In the genomic region with DNA sequence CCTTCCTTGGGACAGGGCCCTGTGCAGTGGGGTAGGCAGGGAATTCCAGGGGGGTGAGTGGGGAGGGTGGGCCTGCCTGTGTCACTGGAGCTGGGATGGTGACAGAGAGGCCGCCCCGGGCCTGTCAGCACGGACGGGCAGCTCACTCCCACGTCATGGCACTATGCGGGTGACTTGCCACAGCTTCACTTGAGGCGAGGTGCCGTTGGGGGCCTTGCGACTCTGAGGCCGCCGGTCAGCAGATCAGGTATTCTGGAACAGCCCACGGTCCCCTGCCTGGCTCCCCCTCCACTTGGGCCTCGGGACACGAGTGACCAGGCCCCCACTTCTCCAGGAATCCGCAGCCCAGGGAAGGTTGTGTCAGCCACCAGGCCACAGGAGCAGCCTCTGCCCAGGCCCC, we compare ENCODE assay signal across 8 cellular contexts. TPM values are rescaled to one million over a fixed set of nuclear protein-coding genes. Genes with fewer than 3 reads are reported as not detected.
DNase-seq lines count a peak whose midpoint lies in the region; ATAC-seq, FAIRE-seq and TF ChIP-seq lines count a peak whose summit lies in the region.
"Had no signal": no experiment of that assay in that cellular context is flagged by ENCODE, and none has a peak within 500 bp of the region (broad histone marks: within the 10 kb centered on the region; RNA-seq: fewer than 3 reads in every experiment).

No MANE protein-coding gene starts in this region.

- H3K27me3 ChIP-seq in K562 (ENCODE audit: control insufficient read depth in 2 of 2, insufficient read depth in 2 of 2, low read length in 2 of 2) (no peaks in the 10 kb centered on the region), lower lobe of right lung (ENCODE audit: low read depth) (no peaks in the 10 kb centered on the region), tibial nerve (no peaks in the 10 kb centered on the region)

- H3K79me2 ChIP-seq in K562 (ENCODE audit: control insufficient read depth, insufficient read depth, low read length) = peaks cover 52% of the 10 kb centered on the region

- H3K4me1 ChIP-seq in K562 (replicated peaks in 1 of 2; ENCODE audit: control insufficient read depth in 2 of 2, insufficient read depth in 2 of 2, low read length in 2 of 2) (peaks cover 49 to 95% of the 10 kb centered on the region in 2 experiments), lower lobe of right lung (peaks cover 68% of the 10 kb centered on the region), tibial nerve (peaks cover 5 to 75% (median 47%) of the 10 kb centered on the region in 4 donors)

- TF ChIP-seq CTCF in K562 (IDR thresholded peaks at IDR 0.05 in 2 of 3, conservative IDR thresholded peaks at IDR 0.05 in 1 of 3; ENCODE audit: insufficient read depth in 2 of 3, low read depth in 1 of 3, low read length in 3 of 3) (no peak), lower lobe of right lung (IDR thresholded peaks at IDR 0.05) (no peak), tibial nerve (IDR thresholded peaks at IDR 0.05) (no peak)

- H3K4me2 ChIP-seq in K562 (ENCODE audit: insufficient read depth, low read length) = no peak overlapping the region

- BruUV-seq in K562 (replicated peaks; lab: Mats Ljungman, UMichigan) = no TSS peak

- ATAC-seq in K562 = no peak
- no peak for ATAC-seq in lower lobe of right lung
- no peak for ATAC-seq in GM21737 (IDR thresholded peaks at IDR 0.05; ENCODE audit: unreplicated experiment)

- no peaks in the 10 kb centered on the region for H3K9me3 ChIP-seq in K562 (replicated peaks; ENCODE audit: control insufficient read depth, insufficient read depth, low read depth, low read length)
- H3K9me3 ChIP-seq in lower lobe of right lung = no peaks in the 10 kb centered on the region
- no peaks in the 10 kb centered on the region for H3K9me3 ChIP-seq in tibial nerve

- H3K4me3 ChIP-seq in K562 (no peak overlapping the region), lower lobe of right lung (no peak overlapping the region), tibial nerve (peak overlapping the region in 1 of 4 donors; percentile 9)

- H4K20me1 ChIP-seq in K562 (replicated peaks; ENCODE audit: control insufficient read depth, insufficient read depth, low read length) = 0 out of 2 replicates have a peak, but pooled peaks cover 5% of the 10 kb centered on the region

- intact Hi-C loops in K562 (cut with micrococcal nuclease) = no loop called here
- intact Hi-C loops in lower lobe of right lung (cut with DNase I) = no loop called here

- no peak for TF ChIP-seq EP300 in K562 (IDR thresholded peaks at IDR 0.05; ENCODE audit: low read length)
- TF ChIP-seq EP300 in tibial nerve (IDR thresholded peaks at IDR 0.05) = no peak

- in situ Hi-C loops in K562 (cut with MboI) = loop anchor here (25.0 kb wide), 1 partner anchor 483 kb away; a partner anchor contains a TSS

- POLR2A ChIA-PET in K562 (lab: Yijun Ruan, JAX) = interaction anchor here (0.6 to 5.6 kb wide), 2 partner anchors 23 to 31 kb away, joined by 3 to 90 read pairs; a partner anchor contains a TSS

- WGBS in K562 (ENCODE audit: insufficient coverage, low coverage, missing lambda C conversion rate) = 86% methylated on average over 7 of the region's 15 CpGs
- 36 to 73% methylated on average over 7 to 14 of the region's 15 CpGs for WGBS in tibial nerve, 2 donors

- TF ChIP-seq RAD21 in K562 (CRISPR knock-in tag; conservative IDR thresholded peaks at IDR 0.05 in 1 of 2, IDR thresholded peaks at IDR 0.05 in 1 of 2) = no peak

- no peak for FAIRE-seq in K562 (lab: Jason Lieb, UNC)

- no peak for DNase-seq in K562 (ENCODE audit: extremely low read depth in 1 of 4, low spot score in 3 of 4)
- DNase-seq in lower lobe of right lung = no peak
- no peak for DNase-seq in tibial nerve (ENCODE audit: low spot score in 2 of 2)
- no peak for DNase-seq in NCI-H187 (lab: John Stamatoyannopoulos, UW)
- no peak for DNase-seq in DMS114 treated with DMSO at 0.1 percent for 48 hours (lab: John Stamatoyannopoulos, UW; ENCODE audit: unreplicated experiment)
- DNase-seq: DMS79, NCI-H526 treated with DMSO at 0.1 percent for 48 hours had no signal

- H3K9me1 ChIP-seq in K562 (ENCODE audit: control insufficient read depth, insufficient read depth, low read length) = peaks cover 4% of the 10 kb centered on the region

- H2AFZ ChIP-seq in K562 (ENCODE audit: low read depth, low read length) = no peak overlapping the region

- H3K36me3 ChIP-seq in K562 (ENCODE audit: control insufficient read depth, insufficient read depth, low read length) = peaks cover 42% of the 10 kb centered on the region; the same call in 2 of the 3 replicates
- H3K36me3 ChIP-seq in lower lobe of right lung = peaks cover 4% of the 10 kb centered on the region
- peaks cover 0 to 3% (median 0%) of the 10 kb centered on the region in 3 donors for H3K36me3 ChIP-seq in tibial nerve

- H3K9ac ChIP-seq in K562 (ENCODE audit: insufficient read depth in 1 of 2, low read depth in 2 of 2, low read length in 2 of 2) = peak overlapping the region in 1 of 2 experiments; percentile 98; a peak in 2 of 4 replicates

- CTCF ChIA-PET in K562 (lab: Yijun Ruan, JAX; ENCODE audit: low intra/inter-chr PET ratio) = interaction anchor here (4.5 kb wide), 1 partner anchor 22 kb away, joined by 51 read pairs; no protein-coding TSS in a partner anchor

- H3K27ac ChIP-seq in K562 (ENCODE audit: extremely low read depth, low read depth, low read length) = peak overlapping the region; percentile 69; the same call in 1 of the 3 replicates
- peak overlapping the region; percentile 81 for H3K27ac ChIP-seq in lower lobe of right lung
- peak overlapping the region; percentile 90 to 99 (median 99) for H3K27ac ChIP-seq in tibial nerve

- no peak for TF ChIP-seq POLR2A in K562 (conservative IDR thresholded peaks at IDR 0.05)
- TF ChIP-seq POLR2A in tibial nerve (IDR thresholded peaks at IDR 0.05) = no peak

RNA-seq across cellular contexts. Expression of a gene that starts 2.9 kb away (rescaled TPM):
- 30.7 and 106 TPM in 2 replicates for total RNA-seq in K562 (2011; cell fraction: chromatin; rRNA removed; ENCODE audit: low replicate concordance)
- 81.7 and 90.7 TPM in 2 replicates for total RNA-seq in K562 (2011; cell fraction: nucleolus; rRNA removed)
- 55.1 and 88.1 TPM in 2 replicates for total RNA-seq in K562 (2011; cell fraction: nucleoplasm; rRNA removed)
- total RNA-seq in K562 (2014; rRNA removed) = 13.5 and 20.8 TPM in 2 replicates
- total RNA-seq in K562 (2014; rRNA removed; fragmentation: Illumina TruSeq; extraction: Trizol) = 3.9 and 4.8 TPM in 2 replicates
- total RNA-seq in K562 (2015; rRNA removed; fragmentation: Illumina TruSeq; extraction: Trizol) = 10.1 and 11.0 TPM in 2 replicates
- 120 and 121 TPM in 2 replicates for total RNA-seq in K562 (2021)
- polyA plus RNA-seq in K562 (2011; rRNA removed) = 7.0 and 10.2 TPM in 2 replicates
- 14.0 and 26.8 TPM in 2 replicates for polyA plus RNA-seq in K562 (2011; cell fraction: cytosol; rRNA removed)
- polyA plus RNA-seq in K562 (2011; cell fraction: nucleus; rRNA removed) = 44.8 and 87.0 TPM in 2 replicates
- 29.5 and 39.8 TPM in 2 replicates for polyA plus RNA-seq in K562 (2012)
- polyA plus RNA-seq in K562 (2014; fragmentation: Illumina TruSeq; extraction: Trizol) = 20.5 and 38.3 TPM in 2 replicates
- 1 to 10 TPM in 1 of 2 experiments, under 1 TPM in 1; 0.17 to 1.5 TPM for polyA plus RNA-seq in K562 (2014; fragmentation: Nextera tagmentation; extraction: Ambion mirVana)
- 41.3 and 44.6 TPM in 2 replicates for polyA plus RNA-seq in K562 (2014; rRNA removed)
- 2.7 and 3.0 TPM in 2 replicates for polyA minus RNA-seq in K562 (2011; rRNA and poly(A)+ RNA removed)
- 29.9 and 43.2 TPM in 2 replicates for polyA minus RNA-seq in K562 (2011; cell fraction: cytosol; rRNA and poly(A)+ RNA removed)
- 28.0 and 34.2 TPM in 2 replicates for polyA minus RNA-seq in K562 (2011; cell fraction: nucleus; rRNA and poly(A)+ RNA removed)
- 76.3 TPM for total RNA-seq in lower lobe of right lung
- 10 to 100 TPM; 17.4 to 51.9 (median 39.4) TPM for total RNA-seq in tibial nerve

RNA-seq across cellular contexts. Expression of a gene that starts 3.9 kb away (rescaled TPM):
- total RNA-seq in K562 (2011; cell fraction: chromatin; rRNA removed; ENCODE audit: low replicate concordance) = 42.1 and 110 TPM in 2 replicates
- 116 and 129 TPM in 2 replicates for total RNA-seq in K562 (2011; cell fraction: nucleolus; rRNA removed)
- total RNA-seq in K562 (2011; cell fraction: nucleoplasm; rRNA removed) = 74.0 and 85.6 TPM in 2 replicates
- total RNA-seq in K562 (2014; rRNA removed) (135 and 145 TPM in 2 replicates), K562 (2014; rRNA removed; fragmentation: Illumina TruSeq; extraction: Trizol) (3.9 and 4.6 TPM in 2 replicates), K562 (2015; rRNA removed; fragmentation: Illumina TruSeq; extraction: Trizol) (65.2 and 73.0 TPM in 2 replicates), K562 (2021) (409 and 434 TPM in 2 replicates), lower lobe of right lung (116 TPM), tibial nerve (100 to 1,000 TPM in 3 of 4 donors, 10 to 100 TPM in 1; 67.5 to 140 (median 127) TPM)
- polyA plus RNA-seq in K562 (2011; rRNA removed) (36.8 and 58.7 TPM in 2 replicates), K562 (2014; fragmentation: Illumina TruSeq; extraction: Trizol) (18.7 and 106 TPM in 2 replicates), K562 (2014; fragmentation: Nextera tagmentation; extraction: Ambion mirVana) (10 to 100 TPM in 1 of 2 experiments, 1 to 10 TPM in 1; 9.7 to 23.3 TPM), K562 (2014; rRNA removed) (233 and 236 TPM in 2 replicates)
- polyA plus RNA-seq in K562 (2011; cell fraction: cytosol; rRNA removed) = 119 and 471 TPM in 2 replicates
- polyA plus RNA-seq in K562 (2011; cell fraction: nucleus; rRNA removed) = 90.5 and 137 TPM in 2 replicates
- 278 and 318 TPM in 2 replicates for polyA plus RNA-seq in K562 (2012)
- polyA minus RNA-seq in K562 (2011; rRNA and poly(A)+ RNA removed) = 16.5 and 29.9 TPM in 2 replicates
- 115 and 175 TPM in 2 replicates for polyA minus RNA-seq in K562 (2011; cell fraction: cytosol; rRNA and poly(A)+ RNA removed)
- polyA minus RNA-seq in K562 (2011; cell fraction: nucleus; rRNA and poly(A)+ RNA removed) = 28.8 and 35.8 TPM in 2 replicates

RNA-seq across cellular contexts. Expression of a gene that starts 7.7 kb away (rescaled TPM):
- total RNA-seq in K562 (2011; cell fraction: chromatin; rRNA removed; ENCODE audit: low replicate concordance) = 2.8 and 13.5 TPM in 2 replicates
- 11.4 and 15.2 TPM in 2 replicates for total RNA-seq in K562 (2011; cell fraction: nucleolus; rRNA removed)
- total RNA-seq in K562 (2011; cell fraction: nucleoplasm; rRNA removed) = 4.2 and 6.2 TPM in 2 replicates
- 3.7 and 3.8 TPM in 2 replicates for total RNA-seq in K562 (2014; rRNA removed)
- 0.18 TPM in 1 of 2 replicates, not detected in the other for total RNA-seq in K562 (2014; rRNA removed; fragmentation: Illumina TruSeq; extraction: Trizol)
- total RNA-seq in K562 (2015; rRNA removed; fragmentation: Illumina TruSeq; extraction: Trizol) = 1.3 and 1.4 TPM in 2 replicates
- total RNA-seq in K562 (2021) = 6.6 and 8.9 TPM in 2 replicates
- polyA plus RNA-seq in K562 (2011; rRNA removed) = 0.98 and 1.2 TPM in 2 replicates
- polyA plus RNA-seq in K562 (2011; cell fraction: cytosol; rRNA removed) = 0.84 and 4.5 TPM in 2 replicates
- polyA plus RNA-seq in K562 (2011; cell fraction: nucleus; rRNA removed) = 8.2 and 25.4 TPM in 2 replicates
- 3.1 and 3.3 TPM in 2 replicates for polyA plus RNA-seq in K562 (2012)
- 0.25 and 2.3 TPM in 2 replicates for polyA plus RNA-seq in K562 (2014; fragmentation: Illumina TruSeq; extraction: Trizol)
- polyA plus RNA-seq in K562 (2014; fragmentation: Nextera tagmentation; extraction: Ambion mirVana) = under 1 TPM in 1 of 2 experiments, not detected in 1; 0.03 TPM
- 5.8 and 6.3 TPM in 2 replicates for polyA plus RNA-seq in K562 (2014; rRNA removed)
- 0.11 and 0.15 TPM in 2 replicates for polyA minus RNA-seq in K562 (2011; rRNA and poly(A)+ RNA removed)
- polyA minus RNA-seq in K562 (2011; cell fraction: cytosol; rRNA and poly(A)+ RNA removed) = 2.9 and 3.0 TPM in 2 replicates
- polyA minus RNA-seq in K562 (2011; cell fraction: nucleus; rRNA and poly(A)+ RNA removed) = 3.0 and 3.8 TPM in 2 replicates
- 0.41 TPM for total RNA-seq in lower lobe of right lung
- total RNA-seq in tibial nerve = 1 to 10 TPM in 2 of 4 donors, under 1 TPM in 2; 0.22 to 3.9 (median 1.4) TPM

RNA-seq across cellular contexts. Expression of a gene that starts 23.7 kb away (rescaled TPM):
- 283 and 504 TPM in 2 replicates for total RNA-seq in K562 (2011; cell fraction: chromatin; rRNA removed; ENCODE audit: low replicate concordance)
- 457 and 483 TPM in 2 replicates for total RNA-seq in K562 (2011; cell fraction: nucleolus; rRNA removed)
- total RNA-seq in K562 (2011; cell fraction: nucleoplasm; rRNA removed) = 431 and 450 TPM in 2 replicates
- total RNA-seq in K562 (2014; rRNA removed) (168 and 249 TPM in 2 replicates), K562 (2014; rRNA removed; fragmentation: Illumina TruSeq; extraction: Trizol) (189 and 200 TPM in 2 replicates), K562 (2015; rRNA removed; fragmentation: Illumina TruSeq; extraction: Trizol) (176 and 206 TPM in 2 replicates), K562 (2021) (181 and 222 TPM in 2 replicates), lower lobe of right lung (352 TPM), tibial nerve (100 to 1,000 TPM; 389 to 640 (median 576) TPM)
- polyA plus RNA-seq in K562 (2011; rRNA removed) (124 and 166 TPM in 2 replicates), K562 (2014; fragmentation: Illumina TruSeq; extraction: Trizol) (222 and 345 TPM in 2 replicates), K562 (2014; fragmentation: Nextera tagmentation; extraction: Ambion mirVana) (10 to 100 TPM; 20.5 to 21.4 TPM), K562 (2014; rRNA removed) (306 and 327 TPM in 2 replicates)
- 92.3 and 201 TPM in 2 replicates for polyA plus RNA-seq in K562 (2011; cell fraction: cytosol; rRNA removed)
- 882 and 1,025 TPM in 2 replicates for polyA plus RNA-seq in K562 (2011; cell fraction: nucleus; rRNA removed)
- polyA plus RNA-seq in K562 (2012) = 288 and 291 TPM in 2 replicates
- 46.9 and 50.4 TPM in 2 replicates for polyA minus RNA-seq in K562 (2011; rRNA and poly(A)+ RNA removed)
- polyA minus RNA-seq in K562 (2011; cell fraction: cytosol; rRNA and poly(A)+ RNA removed) = 50.4 and 50.8 TPM in 2 replicates
- 117 and 135 TPM in 2 replicates for polyA minus RNA-seq in K562 (2011; cell fraction: nucleus; rRNA and poly(A)+ RNA removed)

RNA-seq across cellular contexts. Expression of a gene that starts 29.9 kb away (rescaled TPM):
- total RNA-seq in K562 (2011; cell fraction: chromatin; rRNA removed; ENCODE audit: low replicate concordance) = 6.3 and 26.6 TPM in 2 replicates
- total RNA-seq in K562 (2011; cell fraction: nucleolus; rRNA removed) = 40.9 and 47.0 TPM in 2 replicates
- total RNA-seq in K562 (2011; cell fraction: nucleoplasm; rRNA removed) = 20.7 and 26.9 TPM in 2 replicates
- total RNA-seq in K562 (2014; rRNA removed) = 72.2 and 108 TPM in 2 replicates
- total RNA-seq in K562 (2014; rRNA removed; fragmentation: Illumina TruSeq; extraction: Trizol) = 1.3 and 2.8 TPM in 2 replicates
- 40.3 and 42.6 TPM in 2 replicates for total RNA-seq in K562 (2015; rRNA removed; fragmentation: Illumina TruSeq; extraction: Trizol)
- total RNA-seq in K562 (2021) = 81.9 and 85.0 TPM in 2 replicates
- 20.3 and 30.4 TPM in 2 replicates for polyA plus RNA-seq in K562 (2011; rRNA removed)
- 58.0 and 177 TPM in 2 replicates for polyA plus RNA-seq in K562 (2011; cell fraction: cytosol; rRNA removed)
- polyA plus RNA-seq in K562 (2011; cell fraction: nucleus; rRNA removed) = 28.1 and 53.8 TPM in 2 replicates
- polyA plus RNA-seq in K562 (2012) = 65.9 and 75.4 TPM in 2 replicates
- 11.7 and 56.4 TPM in 2 replicates for polyA plus RNA-seq in K562 (2014; fragmentation: Illumina TruSeq; extraction: Trizol)
- 1 to 10 TPM in 1 of 2 experiments, under 1 TPM in 1; 0.66 to 2.7 TPM for polyA plus RNA-seq in K562 (2014; fragmentation: Nextera tagmentation; extraction: Ambion mirVana)
- polyA plus RNA-seq in K562 (2014; rRNA removed) = 89.6 and 119 TPM in 2 replicates
- polyA minus RNA-seq in K562 (2011; rRNA and poly(A)+ RNA removed) = 4.8 and 6.1 TPM in 2 replicates
- polyA minus RNA-seq in K562 (2011; cell fraction: cytosol; rRNA and poly(A)+ RNA removed) = 19.6 and 23.7 TPM in 2 replicates
- 12.0 and 12.8 TPM in 2 replicates for polyA minus RNA-seq in K562 (2011; cell fraction: nucleus; rRNA and poly(A)+ RNA removed)
- 43.5 TPM for total RNA-seq in lower lobe of right lung
- 10 to 100 TPM; 25.5 to 80.7 (median 52.0) TPM for total RNA-seq in tibial nerve
